Comparison of ENCODE assay signal across 8 cellular contexts in genomic region chr2:96164459-96165184, GRCh38. TPM values are rescaled to one million over a fixed set of nuclear protein-coding genes. Genes with fewer than 3 reads are reported as not detected.
A peak's percentile ranks its signal among the peaks of the same experiment; 100 is the strongest.
DNase-seq lines count a peak whose midpoint lies in the region; ATAC-seq and TF ChIP-seq lines count a peak whose summit lies in the region.

No MANE protein-coding gene starts in this region.

- DNase-seq in T-helper 2 cell, result peak in 4 of 5 experiments; percentile 26 to 94 (median 52)
- peak; percentile 79 for DNase-seq in endodermal cell
- DNase-seq in stimulated activated CD8-positive, alpha-beta memory T cell treated with anti-CD3 and anti-CD28 coated beads, Interleukin-4, amount 100 ng/mL, for 48 hours, result peak; percentile 83
- DNase-seq in UCSD-AML1 (lab: John Stamatoyannopoulos, UW; ENCODE audit: unreplicated experiment), result no peak
- no peak for DNase-seq in SKM-1 treated with dmso at 0.1 percent for 144 hours (lab: John Stamatoyannopoulos, UW; ENCODE audit: unreplicated experiment)
- DNase-seq in NCI-H345 treated with DMSO at 0.1 percent for 48 hours (lab: John Stamatoyannopoulos, UW; ENCODE audit: unreplicated experiment), result no peak

- no peak overlapping the region for H3K9ac ChIP-seq in endodermal cell (ENCODE audit: extremely low read depth, low read length, poor library complexity, severe bottlenecking)

- no peaks in the 10 kb centered on the region for H3K36me3 Mint-ChIP-seq in endodermal cell (ENCODE audit: low read depth)

- no peak overlapping the region for H3K27ac ChIP-seq in endodermal cell (ENCODE audit: low read depth, low read length)

- H3K9me3 ChIP-seq in endodermal cell (ENCODE audit: control insufficient read depth, low read length), result no peaks in the 10 kb centered on the region

- H3K27me3 Mint-ChIP-seq in endodermal cell (ENCODE audit: insufficient read depth), result no peaks in the 10 kb centered on the region

- no peak overlapping the region for H3K27ac Mint-ChIP-seq in endodermal cell

- 82 to 87% methylated on average over 8 to 18 of the region's 18 CpGs for WGBS in endodermal cell (ENCODE audit: insufficient coverage in 1 of 2, insufficient read length in 1 of 2), 2 experiments

- H3K4me1 Mint-ChIP-seq in endodermal cell, result peaks cover 9% of the 10 kb centered on the region

- no peak overlapping the region for H3K4me3 Mint-ChIP-seq in endodermal cell

- ATAC-seq in GM18907 (IDR thresholded peaks at IDR 0.05; ENCODE audit: unreplicated experiment) (peak; percentile 65), HG02870 (IDR thresholded peaks at IDR 0.05; ENCODE audit: unreplicated experiment) (peak; percentile 80)

- peaks cover 2% of the 10 kb centered on the region for H3K9me3 Mint-ChIP-seq in endodermal cell

- H3K4me3 ChIP-seq in endodermal cell (ENCODE audit: low read length), result no peak overlapping the region

- TF ChIP-seq CTCF in endodermal cell (conservative IDR thresholded peaks at IDR 0.05), result no peak

- no peaks in the 10 kb centered on the region for H3K4me1 ChIP-seq in endodermal cell (ENCODE audit: control insufficient read depth, insufficient read depth, low read length)

- no peaks in the 10 kb centered on the region for H3K36me3 ChIP-seq in endodermal cell (ENCODE audit: control insufficient read depth, insufficient read depth, low read length)

- H3K27me3 ChIP-seq in endodermal cell (ENCODE audit: control insufficient read depth, insufficient read depth, low read length, poor library complexity, severe bottlenecking), result no peaks in the 10 kb centered on the region

RNA-seq across cellular contexts. Expression of gene DUSP2, which starts 19.4 kb away (rescaled TPM):
- total RNA-seq in endodermal cell, result 1 to 10 TPM; 1.6 to 2.2 TPM
- 0.82 TPM for polyA plus RNA-seq in endodermal cell (2013, experiment 1 of 2)
- polyA plus RNA-seq in endodermal cell (2013, experiment 2 of 2), result 0.66 TPM

RNA-seq across cellular contexts. Expression of gene ASTL, which starts 26.3 kb away (rescaled TPM):
- not detected for total RNA-seq in endodermal cell
- polyA plus RNA-seq in endodermal cell (2013, experiment 1 of 2), result 0.18 TPM
- not detected for polyA plus RNA-seq in endodermal cell (2013, experiment 2 of 2)

RNA-seq across cellular contexts. Expression of gene STARD7, which starts 44.0 kb away (rescaled TPM):
- 100 to 1,000 TPM; 145 to 159 TPM for total RNA-seq in endodermal cell
- polyA plus RNA-seq in endodermal cell (2013, experiment 1 of 2), result 103 TPM
- 93.9 TPM for polyA plus RNA-seq in endodermal cell (2013, experiment 2 of 2)

RNA-seq across cellular contexts. Expression of gene ADRA2B, which starts 48.3 kb away (rescaled TPM):
- total RNA-seq in endodermal cell, result 1 to 10 TPM; 2.4 to 3.8 TPM
- 0.96 TPM for polyA plus RNA-seq in endodermal cell (2013, experiment 1 of 2)
- polyA plus RNA-seq in endodermal cell (2013, experiment 2 of 2), result 1.1 TPM

Comparison
In these comparisons a context has a peak if more than half of its experiments do, and no peak if none do; other contexts are left out.
1. DNase-seq: peak in T-helper 2 cell (4 of 5), endodermal cell (single experiment) and stimulated activated CD8-positive, alpha-beta memory T cell treated with anti-CD3 and anti-CD28 coated beads, Interleukin-4, amount 100 ng/mL, for 48 hours (single experiment); none in UCSD-AML1 (single experiment), SKM-1 treated with dmso at 0.1 percent for 144 hours (single experiment) and NCI-H345 treated with DMSO at 0.1 percent for 48 hours (single experiment).